Comparison of ENCODE assay signal across 29 cellular contexts in the genomic region with DNA sequence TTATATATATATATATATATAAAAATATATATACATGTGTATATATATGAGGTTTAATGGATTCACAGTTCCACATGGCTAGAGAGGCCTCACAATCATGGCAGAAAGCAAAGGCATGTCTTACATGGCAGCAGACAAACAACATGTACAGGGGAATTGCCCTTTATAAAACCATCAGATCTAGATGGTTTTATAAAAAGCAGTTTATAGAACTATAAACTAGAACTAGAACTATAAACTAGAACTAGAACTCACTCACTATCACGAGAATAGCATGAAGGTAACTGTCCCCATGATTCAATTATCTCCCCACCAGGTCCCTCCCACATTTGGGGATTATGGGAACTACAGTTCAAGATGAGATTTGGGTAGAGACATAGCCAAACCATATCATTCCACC. TPM values are rescaled to one million over a fixed set of nuclear protein-coding genes. Genes with fewer than 3 reads are reported as not detected.
DNase-seq lines count a peak whose midpoint lies in the region; ATAC-seq and TF ChIP-seq lines count a peak whose summit lies in the region.
"Had no signal": no experiment of that assay in that cellular context is flagged by ENCODE, and none has a peak within 500 bp of the region (broad histone marks: within the 10 kb centered on the region; RNA-seq: fewer than 3 reads in every experiment).

No MANE protein-coding gene starts in this region.

- no peak overlapping the region for H3K27ac Mint-ChIP-seq in activated CD4-positive, alpha-beta T cell treated with anti-CD3 and anti-CD28 coated beads, Interleukin-2, amount 10 ng/mL, durations not matched to agents 7 days and 5 days
- H3K27ac Mint-ChIP-seq: B cell; CD14-positive monocyte; CD4-positive, alpha-beta memory T cell; CD4-positive, alpha-beta T cell; CD4-positive, CD25-positive, alpha-beta regulatory T cell; CD8-positive, alpha-beta memory T cell; CD8-positive, alpha-beta T cell had no signal

- no peaks in the 10 kb centered on the region for H3K4me1 Mint-ChIP-seq in activated CD4-positive, alpha-beta T cell treated with anti-CD3 and anti-CD28 coated beads, Interleukin-2, amount 10 ng/mL, durations not matched to agents 7 days and 5 days
- H3K4me1 Mint-ChIP-seq: B cell had no signal

- H3K9me3 ChIP-seq in mucosa of descending colon, result peaks cover 23% of the 10 kb centered on the region
- H3K9me3 ChIP-seq: BE2C, Caco-2 had no signal

- no peak overlapping the region for H3K4me3 Mint-ChIP-seq in activated CD4-positive, alpha-beta T cell treated with anti-CD3 and anti-CD28 coated beads, Interleukin-2, amount 10 ng/mL, durations not matched to agents 7 days and 5 days
- H3K4me3 Mint-ChIP-seq: B cell; CD14-positive monocyte; CD4-positive, alpha-beta T cell; CD4-positive, CD25-positive, alpha-beta regulatory T cell; CD8-positive, alpha-beta memory T cell; CD8-positive, alpha-beta T cell had no signal

- POLR2A ChIA-PET in activated CD4-positive, alpha-beta T cell treated with anti-CD3 and anti-CD28 coated beads, Interleukin-2, amount 10 ng/mL, durations not matched to agents 7 days and 5 days (lab: Charles Lee), result no interaction called here

- H3K36me3 Mint-ChIP-seq in activated CD4-positive, alpha-beta T cell treated with anti-CD3 and anti-CD28 coated beads, Interleukin-2, amount 10 ng/mL, durations not matched to agents 7 days and 5 days (ENCODE audit: low read depth), result peaks cover 46% of the 10 kb centered on the region

- intact Hi-C loops in left colon (cut with DNase I, micrococcal nuclease) (no loop called here), mucosa of descending colon (cut with DNase I, micrococcal nuclease) (no loop called here)

- peaks cover 42% of the 10 kb centered on the region for H3K9me3 Mint-ChIP-seq in activated CD4-positive, alpha-beta T cell treated with anti-CD3 and anti-CD28 coated beads, Interleukin-2, amount 10 ng/mL, durations not matched to agents 7 days and 5 days

- TF ChIP-seq CTCF in mucosa of descending colon (IDR thresholded peaks at IDR 0.05), result no peak

- DNase-seq in left colon, result no peak
- no peak for DNase-seq in mucosa of descending colon
- DNase-seq in activated CD4-positive, alpha-beta T cell treated with anti-CD3 and anti-CD28 coated beads, Interleukin-2, amount 50 U/mL, for 1 hour, result no peak
- DNase-seq in activated CD4-positive, alpha-beta T cell treated with anti-CD3 and anti-CD28 coated beads, Interleukin-2, amount 10 ng/mL, durations not matched to agents 7 days and 5 days, result no peak
- DNase-seq: 8988T; ACHN; AML-193; BE2C; C1 segment of cervical spinal cord; Caco-2; Calu3; CD4-positive, alpha-beta memory T cell; CD4-positive, alpha-beta T cell; CD4-positive, CD25-positive, alpha-beta regulatory T cell; CD8-positive, alpha-beta memory T cell; CD8-positive, alpha-beta T cell; COR-L47; DMS 273 treated with DMSO at 0.1 percent for 48 hours; DMS153; DMS53; DMS79; DMS79 treated with DMSO at 0.1 percent for 48 hours; DND-41; EL had no signal

- no peak overlapping the region for H3K4me3 ChIP-seq in mucosa of descending colon
- H3K4me3 ChIP-seq: A549; BLaER1; BLaER1 treated with 17β-estradiol and CSF1 and Interleukin-3, amounts not matched to agents 10 nM and 100 nM had no signal

- no peaks in the 10 kb centered on the region for H3K36me3 ChIP-seq in mucosa of descending colon (ENCODE audit: low read depth)
- H3K36me3 ChIP-seq: BE2C had no signal

- no peaks in the 10 kb centered on the region for H3K27me3 Mint-ChIP-seq in activated CD4-positive, alpha-beta T cell treated with anti-CD3 and anti-CD28 coated beads, Interleukin-2, amount 10 ng/mL, durations not matched to agents 7 days and 5 days
- H3K27me3 Mint-ChIP-seq: B cell; CD4-positive, alpha-beta memory T cell; CD4-positive, alpha-beta T cell; CD8-positive, alpha-beta memory T cell had no signal

- CTCF ChIA-PET in activated CD4-positive, alpha-beta T cell treated with anti-CD3 and anti-CD28 coated beads, Interleukin-2, amount 10 ng/mL, durations not matched to agents 7 days and 5 days (lab: Charles Lee), result no interaction called here

- ATAC-seq in left colon (peak; percentile 61), mucosa of descending colon (peak; percentile 69)
- ATAC-seq: A549; CD8-positive, alpha-beta T cell had no signal

- H3K4me1 ChIP-seq in mucosa of descending colon (ENCODE audit: low read depth), result peaks cover under 1% of the 10 kb centered on the region
- H3K4me1 ChIP-seq: A549; BE2C; BLaER1; BLaER1 treated with 17β-estradiol and CSF1 and Interleukin-3, amounts not matched to agents 10 nM and 100 nM; Caco-2 had no signal

RNA-seq across cellular contexts. Expression of gene PDSS2, which starts 56.8 kb away (rescaled TPM):
- total RNA-seq in left colon (10 to 100 TPM; 22.5 to 29.4 TPM), mucosa of descending colon (10 to 100 TPM; 16.2 to 26.3 (median 25.6) TPM)
- total RNA-seq in activated CD4-positive, alpha-beta T cell treated with anti-CD3 and anti-CD28 coated beads, Interleukin-2, amount 10 ng/mL, durations not matched to agents 7 days and 5 days, result 10 to 100 TPM; 10.9 to 13.9 TPM
